In genomic region chr5:80204808-80205614, GRCh38 we compare ENCODE assay signal across 1 cellular context.
TF ChIP-seq lines count a peak whose summit lies in the region.

No MANE protein-coding gene starts in this region.

TF ChIP-seq in HepG2, 621 proteins besides CTCF, POLR2A, EP300 and RAD21 (continues in another document):
- TF ChIP-seq PAXIP1 (CRISPR knock-in tag; conservative IDR thresholded peaks at IDR 0.05) (peak; percentile 86), ZNF546 (CRISPR knock-in tag; conservative IDR thresholded peaks at IDR 0.05) (no peak), ZBTB37 (CRISPR knock-in tag; IDR thresholded peaks at IDR 0.05) (no peak), ZFP91 (CRISPR knock-in tag; IDR thresholded peaks at IDR 0.05; ENCODE audit: borderline replicate concordance) (no peak), ARNT (IDR thresholded peaks at IDR 0.05) (no peak), TAF15 (IDR thresholded peaks at IDR 0.05; ENCODE audit: low read depth, low read length, poor library complexity, severe bottlenecking) (no peak), PPARG (CRISPR knock-in tag; conservative IDR thresholded peaks at IDR 0.05) (peak; percentile 84), ZBTB3 (CRISPR knock-in tag; IDR thresholded peaks at IDR 0.05; ENCODE audit: borderline replicate concordance, low read depth) (no peak), CEBPB (IDR thresholded peaks at IDR 0.05; ENCODE audit: borderline replicate concordance, low read depth, low read length) (no peak), RORA (CRISPR knock-in tag; IDR thresholded peaks at IDR 0.05) (no peak), HOXA9 (CRISPR knock-in tag; IDR thresholded peaks at IDR 0.05; ENCODE audit: borderline replicate concordance) (no peak), ZNF350 (CRISPR knock-in tag; IDR thresholded peaks at IDR 0.05; ENCODE audit: borderline replicate concordance, low read depth) (peak; percentile 85; the same call in 1 of the 2 replicates), WIZ (CRISPR knock-in tag; IDR thresholded peaks at IDR 0.05) (no peak), MNT (IDR thresholded peaks at IDR 0.05) (no peak), ZNF354B (CRISPR knock-in tag; IDR thresholded peaks at IDR 0.05) (no peak), SMC3 (IDR thresholded peaks at IDR 0.05; ENCODE audit: low read length) (peak; percentile 51; the same call in 1 of the 2 replicates), ZNF615 (CRISPR knock-in tag; IDR thresholded peaks at IDR 0.05; ENCODE audit: borderline replicate concordance) (0 out of 2 replicates have a peak, but pooled peaks have one; percentile 72), GFI1 (CRISPR knock-in tag; IDR thresholded peaks at IDR 0.05; ENCODE audit: borderline replicate concordance) (peak; percentile 99), ZNF335 (CRISPR knock-in tag; IDR thresholded peaks at IDR 0.05) (peak; percentile 75; the same call in 1 of the 2 replicates), MED1 (CRISPR knock-in tag; IDR thresholded peaks at IDR 0.05) (peak; percentile 42; the same call in 1 of the 2 replicates), PITX1 (CRISPR knock-in tag; IDR thresholded peaks at IDR 0.05) (peak; percentile 86; the same call in 1 of the 2 replicates), NR2F1 (CRISPR knock-in tag; IDR thresholded peaks at IDR 0.05) (no peak), ZNF407 (CRISPR knock-in tag; IDR thresholded peaks at IDR 0.05; ENCODE audit: not compliant biosample characterization) (no peak), ZNF7 (CRISPR knock-in tag; IDR thresholded peaks at IDR 0.05) (no peak; the same call in 1 of the 2 replicates), ELF3 (CRISPR knock-in tag; IDR thresholded peaks at IDR 0.05) (peak; percentile 53; the same call in 1 of the 2 replicates), DPF2 (CRISPR knock-in tag; IDR thresholded peaks at IDR 0.05; ENCODE audit: borderline replicate concordance, low read depth) (peak; percentile 47; the same call in 1 of the 2 replicates), CEBPZ (IDR thresholded peaks at IDR 0.05; ENCODE audit: low read length) (no peak), ZFAT (CRISPR knock-in tag; conservative IDR thresholded peaks at IDR 0.05) (no peak), ZNF850 (CRISPR knock-in tag; conservative IDR thresholded peaks at IDR 0.05) (no peak), HNRNPH1 (optimal IDR thresholded peaks at IDR 0.05; ENCODE audit: low read depth, low read length) (no peak), ZNF256 (CRISPR knock-in tag; conservative IDR thresholded peaks at IDR 0.05) (no peak), NONO (IDR thresholded peaks at IDR 0.05) (no peak), NONO (CRISPR knock-in tag; conservative IDR thresholded peaks at IDR 0.05) (peak; percentile 73), ZFYVE20 (CRISPR knock-in tag; IDR thresholded peaks at IDR 0.05; ENCODE audit: borderline replicate concordance, low read depth) (no peak), ZNF224 (CRISPR knock-in tag; IDR thresholded peaks at IDR 0.05) (no peak), FOXK2 (IDR thresholded peaks at IDR 0.05) (no peak), HHEX (CRISPR knock-in tag; IDR thresholded peaks at IDR 0.05) (peak; percentile 82), NR1H2 (CRISPR knock-in tag; IDR thresholded peaks at IDR 0.05; ENCODE audit: borderline replicate concordance, low read depth) (no peak)
